21 cellular contexts compared by ENCODE assay signal in genomic region chr9:90878562-90878961, GRCh38.
A peak's percentile ranks its signal among the peaks of the same experiment; 100 is the strongest.
DNase-seq lines count a peak whose midpoint lies in the region; ATAC-seq and TF ChIP-seq lines count a peak whose summit lies in the region.
"Had no signal": no experiment of that assay in that cellular context is flagged by ENCODE, and none has a peak within 500 bp of the region (broad histone marks: within the 10 kb centered on the region; RNA-seq: fewer than 3 reads in every experiment).

No MANE protein-coding gene starts in this region.

- peaks cover 20 to 34% of the 10 kb centered on the region in 2 donors for H3K4me1 Mint-ChIP-seq in stimulated activated naive B cell treated with anti-CD40 and anti-IgM and Interleukin-4, amounts not matched to agents 10 μg/mL and 1 μg/mL and 100 μg/mL, for 72 hours

- H4K20me1 ChIP-seq in OCI-LY1 (ENCODE audit: insufficient read depth, low read length): no peaks in the 10 kb centered on the region

- H3K4me3 Mint-ChIP-seq in stimulated activated naive B cell treated with anti-CD40 and anti-IgM and Interleukin-4, amounts not matched to agents 10 μg/mL and 1 μg/mL and 100 μg/mL, for 72 hours: no peak overlapping the region

- peaks cover 0 to 1% of the 10 kb centered on the region in 2 donors for H3K9me3 Mint-ChIP-seq in stimulated activated naive B cell treated with anti-CD40 and anti-IgM and Interleukin-4, amounts not matched to agents 10 μg/mL and 1 μg/mL and 100 μg/mL, for 72 hours

- no peak for TF ChIP-seq CTCF in OCI-LY1 (IDR thresholded peaks at IDR 0.05; ENCODE audit: low read length)
- TF ChIP-seq CTCF in foreskin keratinocyte (conservative IDR thresholded peaks at IDR 0.05): no peak
- TF ChIP-seq CTCF in vagina (IDR thresholded peaks at IDR 0.05): no peak

- H3K9me3 ChIP-seq in OCI-LY1 (ENCODE audit: low read length) (no peaks in the 10 kb centered on the region; the same call in 1 of the 2 replicates), vagina (no peaks in the 10 kb centered on the region)

- H3K4me2 ChIP-seq in OCI-LY1 (ENCODE audit: low read length): no peak overlapping the region
- H3K4me2 ChIP-seq: PC-9 had no signal

- H3K27me3 Mint-ChIP-seq in stimulated activated naive B cell treated with anti-CD40 and anti-IgM and Interleukin-4, amounts not matched to agents 10 μg/mL and 1 μg/mL and 100 μg/mL, for 72 hours: no peaks in the 10 kb centered on the region

- DNase-seq in NCI-H748 (lab: John Stamatoyannopoulos, UW; ENCODE audit: unreplicated experiment) (peak; percentile 6), NCI-H748 treated with DMSO at 0.1 percent for 48 hours (lab: John Stamatoyannopoulos, UW) (no peak), foreskin keratinocyte (peak; percentile 56 to 81), vagina (ENCODE audit: extremely low spot score in 2 of 2) (peak; percentile 37 to 43), putamen (ENCODE audit: low spot score) (no peak)
- DNase-seq in stimulated activated naive B cell treated with anti-CD40 and anti-IgM and Interleukin-4, amounts not matched to agents 10 μg/mL and 1 μg/mL and 100 μg/mL, for 72 hours: no peak
- DNase-seq: 8988T; C1 segment of cervical spinal cord; DMS 273 treated with DMSO at 0.1 percent for 48 hours; EL; GOT3; KG1; NCI-H1105; NCI-H187; NCI-H526; NK-92 treated with Interleukin-12 subunit alpha and Interleukin-12 subunit beta, amount 100 ng/mL, for 24 hours; PC-9; SHP77 had no signal

- ATAC-seq in foreskin keratinocyte (peak; percentile 83), HG03442 (IDR thresholded peaks at IDR 0.05; ENCODE audit: unreplicated experiment) (no peak)
- no peak for ATAC-seq in stimulated activated naive B cell treated with anti-CD40 and anti-IgM and Interleukin-4, amounts not matched to agents 10 μg/mL and 1 μg/mL and 100 μg/mL, for 72 hours (replicated peaks)

- H3K36me3 Mint-ChIP-seq in stimulated activated naive B cell treated with anti-CD40 and anti-IgM and Interleukin-4, amounts not matched to agents 10 μg/mL and 1 μg/mL and 100 μg/mL, for 72 hours: peaks cover 39 to 67% of the 10 kb centered on the region in 2 donors

- H3K9ac ChIP-seq in OCI-LY1 (ENCODE audit: low read length): no peak overlapping the region

- H3K27ac Mint-ChIP-seq in stimulated activated naive B cell treated with anti-CD40 and anti-IgM and Interleukin-4, amounts not matched to agents 10 μg/mL and 1 μg/mL and 100 μg/mL, for 72 hours: no peak overlapping the region

- H3K36me3 ChIP-seq in OCI-LY1 (ENCODE audit: insufficient read depth, low read length): peaks cover 91% of the 10 kb centered on the region
- H3K36me3 ChIP-seq in vagina: no peaks in the 10 kb centered on the region

- H3K4me3 ChIP-seq in OCI-LY1 (ENCODE audit: low read depth, low read length, poor library complexity, severe bottlenecking) (no peak overlapping the region), vagina (no peak overlapping the region)
- H3K4me3 ChIP-seq: PC-9 had no signal

- intact Hi-C loops in vagina (cut with DNase I): no loop called here

- no peak overlapping the region for H2AFZ ChIP-seq in OCI-LY1 (ENCODE audit: low read length)
- H2AFZ ChIP-seq: PC-9 had no signal

- H3K9me2 ChIP-seq in OCI-LY1 (ENCODE audit: low read depth, low read length): no peaks in the 10 kb centered on the region

- H3K27me3 ChIP-seq in OCI-LY1 (ENCODE audit: insufficient read depth, low read length) (no peaks in the 10 kb centered on the region), foreskin keratinocyte (no peaks in the 10 kb centered on the region), vagina (no peaks in the 10 kb centered on the region)

- H3K27ac ChIP-seq in OCI-LY1 (ENCODE audit: low read depth, low read length, poor library complexity, severe bottlenecking) (peak overlapping the region; percentile 22), foreskin keratinocyte (no peak overlapping the region), vagina (no peak overlapping the region)
- H3K27ac ChIP-seq: HL-60, PC-9 had no signal

- peaks cover 23% of the 10 kb centered on the region for H3K4me1 ChIP-seq in OCI-LY1 (ENCODE audit: insufficient read depth, low read length, severe bottlenecking)
- H3K4me1 ChIP-seq in foreskin keratinocyte: no peaks in the 10 kb centered on the region
- H3K4me1 ChIP-seq in vagina: no peaks in the 10 kb centered on the region

- no peaks in the 10 kb centered on the region for H3K79me2 ChIP-seq in OCI-LY1 (ENCODE audit: insufficient read depth, low read length)

- TF ChIP-seq POLR2A in vagina (IDR thresholded peaks at IDR 0.05): no peak

- H3F3A ChIP-seq in OCI-LY1 (ENCODE audit: insufficient read depth, low read length): peaks cover 9% of the 10 kb centered on the region; the same call in 1 of the 2 replicates

Comparison
In these comparisons a context has a peak if more than half of its experiments do, and no peak if none do; other contexts are left out.
1. DNase-seq: peak in NCI-H748 (single experiment), foreskin keratinocyte (2 of 2) and vagina (2 of 2); none in NCI-H748 treated with DMSO at 0.1 percent for 48 hours (single experiment), stimulated activated naive B cell treated with anti-CD40 and anti-IgM and Interleukin-4, amounts not matched to agents 10 μg/mL and 1 μg/mL and 100 μg/mL, for 72 hours (single experiment) and putamen (single experiment).